1 cellular context compared by ENCODE assay signal in genomic region chr1:55120538-55120937, GRCh38.
TF ChIP-seq lines count a peak whose summit lies in the region.

No MANE protein-coding gene starts in this region.

TF ChIP-seq in K562, 482 proteins besides CTCF, POLR2A, EP300 and RAD21 (continued from another document):
- TF ChIP-seq, protein P1, sequence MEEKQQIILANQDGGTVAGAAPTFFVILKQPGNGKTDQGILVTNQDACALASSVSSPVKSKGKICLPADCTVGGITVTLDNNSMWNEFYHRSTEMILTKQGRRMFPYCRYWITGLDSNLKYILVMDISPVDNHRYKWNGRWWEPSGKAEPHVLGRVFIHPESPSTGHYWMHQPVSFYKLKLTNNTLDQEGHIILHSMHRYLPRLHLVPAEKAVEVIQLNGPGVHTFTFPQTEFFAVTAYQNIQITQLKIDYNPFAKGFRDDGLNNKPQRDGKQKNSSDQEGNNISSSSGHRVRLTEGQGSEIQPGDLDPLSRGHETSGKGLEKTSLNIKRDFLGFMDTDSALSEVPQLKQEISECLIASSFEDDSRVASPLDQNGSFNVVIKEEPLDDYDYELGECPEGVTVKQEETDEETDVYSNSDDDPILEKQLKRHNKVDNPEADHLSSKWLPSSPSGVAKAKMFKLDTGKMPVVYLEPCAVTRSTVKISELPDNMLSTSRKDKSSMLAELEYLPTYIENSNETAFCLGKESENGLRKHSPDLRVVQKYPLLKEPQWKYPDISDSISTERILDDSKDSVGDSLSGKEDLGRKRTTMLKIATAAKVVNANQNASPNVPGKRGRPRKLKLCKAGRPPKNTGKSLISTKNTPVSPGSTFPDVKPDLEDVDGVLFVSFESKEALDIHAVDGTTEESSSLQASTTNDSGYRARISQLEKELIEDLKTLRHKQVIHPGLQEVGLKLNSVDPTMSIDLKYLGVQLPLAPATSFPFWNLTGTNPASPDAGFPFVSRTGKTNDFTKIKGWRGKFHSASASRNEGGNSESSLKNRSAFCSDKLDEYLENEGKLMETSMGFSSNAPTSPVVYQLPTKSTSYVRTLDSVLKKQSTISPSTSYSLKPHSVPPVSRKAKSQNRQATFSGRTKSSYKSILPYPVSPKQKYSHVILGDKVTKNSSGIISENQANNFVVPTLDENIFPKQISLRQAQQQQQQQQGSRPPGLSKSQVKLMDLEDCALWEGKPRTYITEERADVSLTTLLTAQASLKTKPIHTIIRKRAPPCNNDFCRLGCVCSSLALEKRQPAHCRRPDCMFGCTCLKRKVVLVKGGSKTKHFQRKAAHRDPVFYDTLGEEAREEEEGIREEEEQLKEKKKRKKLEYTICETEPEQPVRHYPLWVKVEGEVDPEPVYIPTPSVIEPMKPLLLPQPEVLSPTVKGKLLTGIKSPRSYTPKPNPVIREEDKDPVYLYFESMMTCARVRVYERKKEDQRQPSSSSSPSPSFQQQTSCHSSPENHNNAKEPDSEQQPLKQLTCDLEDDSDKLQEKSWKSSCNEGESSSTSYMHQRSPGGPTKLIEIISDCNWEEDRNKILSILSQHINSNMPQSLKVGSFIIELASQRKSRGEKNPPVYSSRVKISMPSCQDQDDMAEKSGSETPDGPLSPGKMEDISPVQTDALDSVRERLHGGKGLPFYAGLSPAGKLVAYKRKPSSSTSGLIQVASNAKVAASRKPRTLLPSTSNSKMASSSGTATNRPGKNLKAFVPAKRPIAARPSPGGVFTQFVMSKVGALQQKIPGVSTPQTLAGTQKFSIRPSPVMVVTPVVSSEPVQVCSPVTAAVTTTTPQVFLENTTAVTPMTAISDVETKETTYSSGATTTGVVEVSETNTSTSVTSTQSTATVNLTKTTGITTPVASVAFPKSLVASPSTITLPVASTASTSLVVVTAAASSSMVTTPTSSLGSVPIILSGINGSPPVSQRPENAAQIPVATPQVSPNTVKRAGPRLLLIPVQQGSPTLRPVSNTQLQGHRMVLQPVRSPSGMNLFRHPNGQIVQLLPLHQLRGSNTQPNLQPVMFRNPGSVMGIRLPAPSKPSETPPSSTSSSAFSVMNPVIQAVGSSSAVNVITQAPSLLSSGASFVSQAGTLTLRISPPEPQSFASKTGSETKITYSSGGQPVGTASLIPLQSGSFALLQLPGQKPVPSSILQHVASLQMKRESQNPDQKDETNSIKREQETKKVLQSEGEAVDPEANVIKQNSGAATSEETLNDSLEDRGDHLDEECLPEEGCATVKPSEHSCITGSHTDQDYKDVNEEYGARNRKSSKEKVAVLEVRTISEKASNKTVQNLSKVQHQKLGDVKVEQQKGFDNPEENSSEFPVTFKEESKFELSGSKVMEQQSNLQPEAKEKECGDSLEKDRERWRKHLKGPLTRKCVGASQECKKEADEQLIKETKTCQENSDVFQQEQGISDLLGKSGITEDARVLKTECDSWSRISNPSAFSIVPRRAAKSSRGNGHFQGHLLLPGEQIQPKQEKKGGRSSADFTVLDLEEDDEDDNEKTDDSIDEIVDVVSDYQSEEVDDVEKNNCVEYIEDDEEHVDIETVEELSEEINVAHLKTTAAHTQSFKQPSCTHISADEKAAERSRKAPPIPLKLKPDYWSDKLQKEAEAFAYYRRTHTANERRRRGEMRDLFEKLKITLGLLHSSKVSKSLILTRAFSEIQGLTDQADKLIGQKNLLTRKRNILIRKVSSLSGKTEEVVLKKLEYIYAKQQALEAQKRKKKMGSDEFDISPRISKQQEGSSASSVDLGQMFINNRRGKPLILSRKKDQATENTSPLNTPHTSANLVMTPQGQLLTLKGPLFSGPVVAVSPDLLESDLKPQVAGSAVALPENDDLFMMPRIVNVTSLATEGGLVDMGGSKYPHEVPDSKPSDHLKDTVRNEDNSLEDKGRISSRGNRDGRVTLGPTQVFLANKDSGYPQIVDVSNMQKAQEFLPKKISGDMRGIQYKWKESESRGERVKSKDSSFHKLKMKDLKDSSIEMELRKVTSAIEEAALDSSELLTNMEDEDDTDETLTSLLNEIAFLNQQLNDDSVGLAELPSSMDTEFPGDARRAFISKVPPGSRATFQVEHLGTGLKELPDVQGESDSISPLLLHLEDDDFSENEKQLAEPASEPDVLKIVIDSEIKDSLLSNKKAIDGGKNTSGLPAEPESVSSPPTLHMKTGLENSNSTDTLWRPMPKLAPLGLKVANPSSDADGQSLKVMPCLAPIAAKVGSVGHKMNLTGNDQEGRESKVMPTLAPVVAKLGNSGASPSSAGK (IDR thresholded peaks at IDR 0.05), result no peak
- TF ChIP-seq TBL1XR1 (IDR thresholded peaks at IDR 0.05; ENCODE audit: low read length in 2 of 2), result no peak
- TF ChIP-seq, protein P2, sequence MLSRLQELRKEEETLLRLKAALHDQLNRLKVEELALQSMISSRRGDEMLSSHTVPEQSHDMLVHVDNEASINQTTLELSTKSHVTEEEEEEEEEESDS (CRISPR knock-in tag; IDR thresholded peaks at IDR 0.05), result no peak
